8 cellular contexts compared by ENCODE assay signal in the genomic region with DNA sequence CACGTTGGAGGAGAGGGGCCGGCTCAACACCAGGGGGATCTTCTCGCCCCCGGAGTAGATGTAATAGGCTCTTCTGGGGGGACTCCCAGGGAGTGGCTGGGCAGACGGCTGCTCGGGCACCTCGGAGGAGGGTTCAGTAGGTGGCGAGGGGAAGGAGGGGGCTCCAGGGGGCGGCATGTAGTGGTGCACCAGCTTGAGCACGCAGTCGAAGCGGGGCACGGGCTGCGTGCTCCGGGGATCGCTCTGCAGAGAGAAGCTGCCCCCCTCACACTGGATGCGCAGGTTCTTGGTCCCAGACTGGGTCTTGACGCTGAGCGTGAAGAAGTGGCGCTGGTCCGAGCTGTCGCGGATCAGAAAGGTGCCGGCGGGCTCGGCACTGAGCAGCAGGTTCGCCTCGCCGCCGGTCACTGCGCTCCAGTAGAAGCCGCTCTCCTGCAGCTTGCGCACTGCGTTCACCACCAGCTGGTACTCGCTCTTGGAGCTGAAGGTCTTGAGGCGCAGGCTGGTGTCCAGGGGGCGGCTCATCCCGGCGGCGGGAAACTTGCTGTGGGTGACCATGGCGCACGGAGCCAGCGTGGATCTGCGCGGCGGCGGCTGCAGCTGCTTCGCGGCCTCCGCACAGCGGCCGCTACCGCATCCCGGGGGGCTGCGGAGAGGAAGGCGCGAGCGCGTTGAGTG. TPM values are rescaled to one million over a fixed set of nuclear protein-coding genes. Genes with fewer than 3 reads are reported as not detected.
DNase-seq lines count a peak whose midpoint lies in the region; ATAC-seq and TF ChIP-seq lines count a peak whose summit lies in the region.

No MANE protein-coding gene starts in this region.

- no peak overlapping the region for H3K27ac Mint-ChIP-seq in H9
- H3K27ac Mint-ChIP-seq in activated CD8-positive, alpha-beta T cell treated with anti-CD3 and anti-CD28 coated beads for 36 hours, result peak overlapping the region; percentile 66

- no peak overlapping the region for H2BK12ac ChIP-seq in H9 (ENCODE audit: insufficient read length, low read depth, low read length)

- H3K9ac ChIP-seq in H9 (ENCODE audit: extremely low read depth, insufficient read length, low read length), result peak overlapping the region; percentile 42

- no peak for ATAC-seq in activated CD8-positive, alpha-beta T cell treated with anti-CD3 and anti-CD28 coated beads for 36 hours
- ATAC-seq in foreskin keratinocyte (no peak), HG03457 (IDR thresholded peaks at IDR 0.05; ENCODE audit: unreplicated experiment) (no peak), HG02884 (IDR thresholded peaks at IDR 0.05; ENCODE audit: unreplicated experiment) (no peak), left lobe of liver (no peak)

- DNase-seq in H9 (peak; percentile 59), foreskin keratinocyte (peak in 1 of 2 donors; percentile 55), prostate gland (ENCODE audit: low spot score) (no peak), NCI-H1930 (lab: John Stamatoyannopoulos, UW) (no peak), left lobe of liver (ENCODE audit: low spot score) (no peak)
- DNase-seq in activated CD8-positive, alpha-beta T cell treated with anti-CD3 and anti-CD28 coated beads for 36 hours, result peak; percentile 41

- H4K91ac ChIP-seq in H9 (ENCODE audit: insufficient read length, low read depth, low read length), result no peak overlapping the region

- no peak overlapping the region for H4K5ac ChIP-seq in H9 (ENCODE audit: insufficient read length, low read depth, low read length)

- H3K36me3 Mint-ChIP-seq in H9 (ENCODE audit: insufficient read depth in 1 of 3, low read depth in 3 of 3), result peaks cover 14 to 21% (median 14%) of the 10 kb centered on the region in 3 experiments; a peak in 6 of 7 replicates
- peaks cover 29% of the 10 kb centered on the region for H3K36me3 Mint-ChIP-seq in activated CD8-positive, alpha-beta T cell treated with anti-CD3 and anti-CD28 coated beads for 36 hours (ENCODE audit: low read depth)

- H2BK5ac ChIP-seq in H9 (ENCODE audit: insufficient read length, low read length), result no peak overlapping the region

- H3K14ac ChIP-seq in H9 (ENCODE audit: insufficient read depth, low read length), result peak overlapping the region; percentile 41; the same call in 1 of the 2 replicates

- H3K27ac ChIP-seq in H9 (ENCODE audit: insufficient read length, low read depth, low read length) (no peak overlapping the region), foreskin keratinocyte (peak overlapping the region; percentile 94), prostate gland (peak overlapping the region; percentile 69 to 82)

- H3K27me3 ChIP-seq in H9 (ENCODE audit: insufficient read depth, low read length), result no peaks in the 10 kb centered on the region
- peaks cover 14% of the 10 kb centered on the region for H3K27me3 ChIP-seq in foreskin keratinocyte
- no peaks in the 10 kb centered on the region for H3K27me3 ChIP-seq in prostate gland (replicated peaks; ENCODE audit: insufficient read depth)

- H3K4me3 Mint-ChIP-seq in H9, result peak overlapping the region; percentile 63 to 84
- peak overlapping the region; percentile 87 for H3K4me3 Mint-ChIP-seq in activated CD8-positive, alpha-beta T cell treated with anti-CD3 and anti-CD28 coated beads for 36 hours

- no peaks in the 10 kb centered on the region for H3K79me1 ChIP-seq in H9 (ENCODE audit: insufficient read depth, low read depth, low read length, poor library complexity, severe bottlenecking)

- peaks cover 0 to 4% of the 10 kb centered on the region in 2 experiments; a peak in 2 of 5 replicates for H3K9me3 Mint-ChIP-seq in H9
- H3K9me3 Mint-ChIP-seq in activated CD8-positive, alpha-beta T cell treated with anti-CD3 and anti-CD28 coated beads for 36 hours, result no peaks in the 10 kb centered on the region

- TF ChIP-seq POLR2A in prostate gland (IDR thresholded peaks at IDR 0.05), result no peak

- no peak overlapping the region for H2BK20ac ChIP-seq in H9 (ENCODE audit: low read depth, low read length, poor library complexity, severe bottlenecking)

- H3K79me2 ChIP-seq in H9 (ENCODE audit: insufficient read depth, low read length), result peaks cover 15% of the 10 kb centered on the region; the same call in 1 of the 2 replicates

- H3K9me3 ChIP-seq in H9 (ENCODE audit: control insufficient read depth, low read depth, low read length), result no peaks in the 10 kb centered on the region
- H3K9me3 ChIP-seq in prostate gland, result no peaks in the 10 kb centered on the region

- H3K4me3 ChIP-seq in prostate gland, result peak overlapping the region; percentile 43 to 59

- H2BK15ac ChIP-seq in H9 (ENCODE audit: low read depth, low read length), result no peak overlapping the region

- TF ChIP-seq CTCF in H9 (conservative IDR thresholded peaks at IDR 0.05) (no peak), foreskin keratinocyte (conservative IDR thresholded peaks at IDR 0.05) (no peak), prostate gland (IDR thresholded peaks at IDR 0.05) (no peak)
- TF ChIP-seq CTCF in activated CD8-positive, alpha-beta T cell treated with anti-CD3 and anti-CD28 coated beads for 36 hours (IDR thresholded peaks at IDR 0.05), result no peak

- no peak overlapping the region for H3K18ac ChIP-seq in H9 (ENCODE audit: insufficient read length, low read depth, low read length)

- peaks cover 72% of the 10 kb centered on the region for H3K27me3 Mint-ChIP-seq in H9 (ENCODE audit: low read depth)
- peaks cover 7% of the 10 kb centered on the region for H3K27me3 Mint-ChIP-seq in activated CD8-positive, alpha-beta T cell treated with anti-CD3 and anti-CD28 coated beads for 36 hours

- H3T11ph ChIP-seq in H9 (ENCODE audit: low read length), result no peak overlapping the region

- peaks cover 59 to 69% of the 10 kb centered on the region in 2 experiments for H3K4me1 Mint-ChIP-seq in H9
- H3K4me1 Mint-ChIP-seq in activated CD8-positive, alpha-beta T cell treated with anti-CD3 and anti-CD28 coated beads for 36 hours (ENCODE audit: low read depth), result peaks cover 45% of the 10 kb centered on the region

- peak overlapping the region; percentile 42 for H3K4me2 ChIP-seq in H9 (ENCODE audit: insufficient read depth, insufficient read length, low read length)

- H3K36me3 ChIP-seq in prostate gland, result no peaks in the 10 kb centered on the region

- WGBS in H9 (ENCODE audit: extremely low coverage, insufficient read length, low lambda C conversion rate), result no CpG with 5 or more reads among the region's 59 CpGs
- WGBS in prostate gland, result 21% methylated on average over 46 of the region's 59 CpGs

- H3K23ac ChIP-seq in H9 (ENCODE audit: insufficient read length, low read depth, low read length), result no peak overlapping the region

- H2BK120ac ChIP-seq in H9 (ENCODE audit: low read depth, low read length, poor library complexity, severe bottlenecking), result no peak overlapping the region

- no peaks in the 10 kb centered on the region for H4K20me1 ChIP-seq in H9 (ENCODE audit: control insufficient read depth, insufficient read depth, insufficient read length)

- H3K4me1 ChIP-seq in H9 (ENCODE audit: insufficient read depth, low read length), result peaks cover 21% of the 10 kb centered on the region; the same call in 1 of the 2 replicates
- H3K4me1 ChIP-seq in foreskin keratinocyte, result peaks cover 11% of the 10 kb centered on the region
- H3K4me1 ChIP-seq in prostate gland (replicated peaks), result peaks cover 7% of the 10 kb centered on the region

- no peak overlapping the region for H2AFZ ChIP-seq in H9 (ENCODE audit: low read length)

- POLR2A ChIA-PET in activated CD8-positive, alpha-beta T cell treated with anti-CD3 and anti-CD28 coated beads for 36 hours (lab: Charles Lee), result interaction anchor here (0.7 to 3.9 kb wide), 13 partner anchors 8 to 423 kb away, joined by 3 to 19 read pairs (median 4); partner anchors contain the start of gene CYTH1

- no peak overlapping the region for H3K4ac ChIP-seq in H9 (ENCODE audit: low read depth, low read length)

- H3K56ac ChIP-seq in H9 (ENCODE audit: insufficient read length, low read depth, low read length), result no peak overlapping the region

- CTCF ChIA-PET in activated CD8-positive, alpha-beta T cell treated with anti-CD3 and anti-CD28 coated beads for 36 hours (lab: Charles Lee), result interaction anchor here (1.3 to 2.9 kb wide), 3 partner anchors 19 to 70 kb away, joined by 3 to 27 read pairs (median 3); partner anchors contain the start of gene PGS1

- peaks cover 19% of the 10 kb centered on the region for H3K23me2 ChIP-seq in H9 (ENCODE audit: insufficient read length, low read depth, low read length, poor library complexity, severe bottlenecking)

- no peak overlapping the region for H2AK5ac ChIP-seq in H9 (ENCODE audit: insufficient read length, low read length)

- intact Hi-C loops in activated CD8-positive, alpha-beta T cell treated with anti-CD3 and anti-CD28 coated beads for 36 hours (cut with micrococcal nuclease), result no loop called here
- intact Hi-C loops in prostate gland (cut with DNase I), result no loop called here

- H4K8ac ChIP-seq in H9 (replicated peaks; ENCODE audit: insufficient read length, low read depth, low read length), result no peak overlapping the region

RNA-seq across cellular contexts. Expression of gene SOCS3, which starts 1.2 kb away (rescaled TPM):
- 9.5 and 9.6 TPM in 2 replicates for total RNA-seq in H9 (2021)
- total RNA-seq in activated CD8-positive, alpha-beta T cell treated with anti-CD3 and anti-CD28 coated beads for 36 hours, result 10 to 100 TPM; 48.6 to 49.1 TPM
- total RNA-seq in foreskin keratinocyte, result 3.7 and 3.9 TPM in 2 replicates
- 1.7 and 2.4 TPM in 2 replicates for polyA plus RNA-seq in foreskin keratinocyte
- total RNA-seq in prostate gland, result 10 to 100 TPM; 10.6 to 59.6 TPM
- total RNA-seq in left lobe of liver, result 2.7 TPM

RNA-seq across cellular contexts. Expression of gene PGS1, which starts 19.8 kb away (rescaled TPM):
- 41.8 and 45.7 TPM in 2 replicates for total RNA-seq in H9 (2021)
- 10 to 100 TPM; 42.1 to 43.3 TPM for total RNA-seq in activated CD8-positive, alpha-beta T cell treated with anti-CD3 and anti-CD28 coated beads for 36 hours
- total RNA-seq in foreskin keratinocyte, result 14.8 and 14.9 TPM in 2 replicates
- 12.3 and 14.3 TPM in 2 replicates for polyA plus RNA-seq in foreskin keratinocyte
- total RNA-seq in prostate gland, result 10 to 100 TPM; 29.2 to 57.4 TPM
- 9.1 TPM for total RNA-seq in left lobe of liver

Comparison
In these comparisons a context has a peak if more than half of its experiments do, and no peak if none do; other contexts are left out.
1. DNase-seq: peak in H9 (single experiment) and activated CD8-positive, alpha-beta T cell treated with anti-CD3 and anti-CD28 coated beads for 36 hours (single experiment); none in prostate gland (single experiment), NCI-H1930 (0 of 2) and left lobe of liver (single experiment).